Comparison of ENCODE assay signal across 8 cellular contexts in genomic region chr17:80261895-80262279, GRCh38. TPM values are rescaled to one million over a fixed set of nuclear protein-coding genes. Genes with fewer than 3 reads are reported as not detected.
A peak's percentile ranks its signal among the peaks of the same experiment; 100 is the strongest.
DNase-seq lines count a peak whose midpoint lies in the region; ATAC-seq and TF ChIP-seq lines count a peak whose summit lies in the region.

No MANE protein-coding gene starts in this region.

- H4K20me1 ChIP-seq in OCI-LY7 (ENCODE audit: insufficient read depth, low read length), result no peaks in the 10 kb centered on the region

- no peaks in the 10 kb centered on the region for H3K27me3 Mint-ChIP-seq in CD4-positive, CD25-positive, alpha-beta regulatory T cell

- intact Hi-C loops in OCI-LY7 (cut with micrococcal nuclease; ENCODE audit: unreplicated experiment), result loop anchor here (2.0 to 5.0 kb wide), 2 partner anchors 115 to 465 kb away; partner anchors contain the start of genes CBX8 and EIF4A3

- peaks cover 3 to 71% (median 40%) of the 10 kb centered on the region in 4 donors for H3K4me1 Mint-ChIP-seq in CD4-positive, CD25-positive, alpha-beta regulatory T cell

- DNase-seq in CD4-positive, CD25-positive, alpha-beta regulatory T cell, result no peak
- DNase-seq in OCI-LY7 (ENCODE audit: low spot score) (no peak), activated gamma-delta T cell (lab: John Stamatoyannopoulos, UW) (no peak), NCI-H748 treated with DMSO at 0.1 percent for 48 hours (lab: John Stamatoyannopoulos, UW) (no peak)

- H3K4me1 ChIP-seq in CD4-positive, CD25-positive, alpha-beta regulatory T cell (ENCODE audit: control insufficient read depth, insufficient read depth, low read length, poor library complexity, severe bottlenecking), result peaks cover 77% of the 10 kb centered on the region
- H3K4me1 ChIP-seq in OCI-LY7 (ENCODE audit: insufficient read depth, low read length, poor library complexity, severe bottlenecking) (peaks cover 61% of the 10 kb centered on the region), endocrine pancreas (ENCODE audit: control insufficient read depth, insufficient read depth, low read length) (no peaks in the 10 kb centered on the region), neuron (ENCODE audit: insufficient read depth, low read length) (peaks cover 20% of the 10 kb centered on the region)

- H3K9me3 Mint-ChIP-seq in CD4-positive, CD25-positive, alpha-beta regulatory T cell, result no peaks in the 10 kb centered on the region

- TF ChIP-seq CTCF in OCI-LY7 (conservative IDR thresholded peaks at IDR 0.05; ENCODE audit: low read length), result no peak

- H3K27ac ChIP-seq in CD4-positive, CD25-positive, alpha-beta regulatory T cell (ENCODE audit: insufficient read depth, low read length, poor library complexity, severe bottlenecking), result peak overlapping the region; percentile 92
- H3K27ac ChIP-seq in OCI-LY7 (ENCODE audit: low read depth, low read length, poor library complexity, severe bottlenecking), result peak overlapping the region; percentile 81

- no peak for ATAC-seq in CD4-positive, CD25-positive, alpha-beta regulatory T cell (ENCODE audit: low read depth in 2 of 2)
- ATAC-seq in GM21423 (IDR thresholded peaks at IDR 0.05; ENCODE audit: unreplicated experiment) (no peak), GM21390 (IDR thresholded peaks at IDR 0.05; ENCODE audit: unreplicated experiment) (no peak)

- peak overlapping the region; percentile 95 to 99 (median 98) for H3K27ac Mint-ChIP-seq in CD4-positive, CD25-positive, alpha-beta regulatory T cell

- peak overlapping the region; percentile 17 for H3K9ac ChIP-seq in endocrine pancreas (ENCODE audit: control insufficient read depth, insufficient read depth, low read length)

- peak overlapping the region; percentile 69 for H3K4me3 ChIP-seq in CD4-positive, CD25-positive, alpha-beta regulatory T cell (ENCODE audit: low read depth, low read length)
- peak overlapping the region; percentile 79 for H3K4me3 ChIP-seq in OCI-LY7 (ENCODE audit: low read depth, low read length, poor library complexity, severe bottlenecking)
- no peak overlapping the region for H3K4me3 ChIP-seq in endocrine pancreas (ENCODE audit: control insufficient read depth, insufficient read depth, low read length)
- H3K4me3 ChIP-seq in neuron (ENCODE audit: low read length), result peak overlapping the region; percentile 88

- CTCF ChIA-PET in OCI-LY7 (lab: Charles Lee; ENCODE audit: unreplicated experiment), result no interaction called here

- H3K9me2 ChIP-seq in OCI-LY7 (ENCODE audit: insufficient read depth, low read length), result no peaks in the 10 kb centered on the region

- peaks cover 13% of the 10 kb centered on the region for H3K36me3 Mint-ChIP-seq in CD4-positive, CD25-positive, alpha-beta regulatory T cell

- no TSS peak for BruUV-seq in OCI-LY7 (replicated peaks; lab: Mats Ljungman, UMichigan)

- H2AFZ ChIP-seq in OCI-LY7 (ENCODE audit: low read length), result peak overlapping the region; percentile 75; the same call in 1 of the 2 replicates
- H2AFZ ChIP-seq in neuron (ENCODE audit: low read depth, low read length), result no peak overlapping the region

- peak overlapping the region; percentile 65 for H3K4me2 ChIP-seq in OCI-LY7 (ENCODE audit: low read length)

- POLR2A ChIA-PET in OCI-LY7 (lab: Charles Lee), result interaction anchor here (1.5 kb wide), 1 partner anchor 116 kb away, joined by 3 read pairs; no protein-coding TSS in a partner anchor

- H3K9me3 ChIP-seq in CD4-positive, CD25-positive, alpha-beta regulatory T cell (ENCODE audit: control insufficient read depth in 2 of 2, low read length in 2 of 2), result no peaks in the 10 kb centered on the region
- H3K9me3 ChIP-seq in OCI-LY7 (ENCODE audit: low read length), result no peaks in the 10 kb centered on the region
- H3K9me3 ChIP-seq in endocrine pancreas (ENCODE audit: control insufficient read depth, low read length), result no peaks in the 10 kb centered on the region
- H3K9me3 ChIP-seq in neuron (ENCODE audit: low read length), result no peaks in the 10 kb centered on the region

- no peaks in the 10 kb centered on the region for H3K36me3 ChIP-seq in CD4-positive, CD25-positive, alpha-beta regulatory T cell (ENCODE audit: control insufficient read depth, insufficient read depth, low read length)
- H3K36me3 ChIP-seq in OCI-LY7 (ENCODE audit: insufficient read depth, low read length), result no peaks in the 10 kb centered on the region
- H3K36me3 ChIP-seq in endocrine pancreas (ENCODE audit: control insufficient read depth, insufficient read depth, low read length), result no peaks in the 10 kb centered on the region
- no peaks in the 10 kb centered on the region for H3K36me3 ChIP-seq in neuron (ENCODE audit: insufficient read depth, low read length)

- no peaks in the 10 kb centered on the region for H3K79me2 ChIP-seq in OCI-LY7 (ENCODE audit: insufficient read depth, low read depth, low read length)

- peak overlapping the region; percentile 94 to 96 (median 96) for H3K4me3 Mint-ChIP-seq in CD4-positive, CD25-positive, alpha-beta regulatory T cell

- H3K27me3 ChIP-seq in CD4-positive, CD25-positive, alpha-beta regulatory T cell (ENCODE audit: control insufficient read depth, insufficient read depth, low read length), result no peaks in the 10 kb centered on the region
- H3K27me3 ChIP-seq in endocrine pancreas (ENCODE audit: control insufficient read depth, insufficient read depth, low read length), result no peaks in the 10 kb centered on the region
- no peaks in the 10 kb centered on the region for H3K27me3 ChIP-seq in neuron (ENCODE audit: insufficient read depth, low read length)

RNA-seq across cellular contexts. Expression of gene RNF213, which starts 1.2 kb away (rescaled TPM):
- total RNA-seq in CD4-positive, CD25-positive, alpha-beta regulatory T cell, result 666 TPM
- 10 to 100 TPM; 27.6 to 33.7 (median 31.2) TPM for polyA plus RNA-seq in CD4-positive, CD25-positive, alpha-beta regulatory T cell
- total RNA-seq in OCI-LY7 (2014; rRNA removed; shearing (Covaris generic)), result 41.9 and 58.8 TPM in 2 replicates
- total RNA-seq in OCI-LY7 (2022), result 64.0 and 68.6 TPM in 2 replicates

RNA-seq across cellular contexts. Expression of gene SLC26A11, which starts 41.7 kb away (rescaled TPM):
- 75.9 TPM for total RNA-seq in CD4-positive, CD25-positive, alpha-beta regulatory T cell
- polyA plus RNA-seq in CD4-positive, CD25-positive, alpha-beta regulatory T cell, result 10 to 100 TPM in 1 of 4 donors, 1 to 10 TPM in 3; 7.7 to 10.2 (median 8.1) TPM
- 3.5 and 6.0 TPM in 2 replicates for total RNA-seq in OCI-LY7 (2014; rRNA removed; shearing (Covaris generic))
- 2.9 and 4.1 TPM in 2 replicates for total RNA-seq in OCI-LY7 (2022)

RNA-seq across cellular contexts. Expression of gene SGSH, which starts 41.8 kb away (rescaled TPM):
- total RNA-seq in CD4-positive, CD25-positive, alpha-beta regulatory T cell, result 138 TPM
- polyA plus RNA-seq in CD4-positive, CD25-positive, alpha-beta regulatory T cell, result 10 to 100 TPM; 43.8 to 48.4 (median 46.7) TPM
- total RNA-seq in OCI-LY7 (2014; rRNA removed; shearing (Covaris generic)), result 13.8 and 14.3 TPM in 2 replicates
- total RNA-seq in OCI-LY7 (2022), result 38.4 and 45.5 TPM in 2 replicates

Comparison
In these comparisons a context has a peak if more than half of its experiments do, and no peak if none do; other contexts are left out.
1. RNA of gene SLC26A11, which starts 41.7 kb away (total RNA-seq): 75.9 TPM in CD4-positive, CD25-positive, alpha-beta regulatory T cell (single experiment); 2.9 to 6.0 TPM in OCI-LY7; every median in the first group is over 10 times any median in the second.